Comparison of ENCODE assay signal across 9 cellular contexts in the genomic region with DNA sequence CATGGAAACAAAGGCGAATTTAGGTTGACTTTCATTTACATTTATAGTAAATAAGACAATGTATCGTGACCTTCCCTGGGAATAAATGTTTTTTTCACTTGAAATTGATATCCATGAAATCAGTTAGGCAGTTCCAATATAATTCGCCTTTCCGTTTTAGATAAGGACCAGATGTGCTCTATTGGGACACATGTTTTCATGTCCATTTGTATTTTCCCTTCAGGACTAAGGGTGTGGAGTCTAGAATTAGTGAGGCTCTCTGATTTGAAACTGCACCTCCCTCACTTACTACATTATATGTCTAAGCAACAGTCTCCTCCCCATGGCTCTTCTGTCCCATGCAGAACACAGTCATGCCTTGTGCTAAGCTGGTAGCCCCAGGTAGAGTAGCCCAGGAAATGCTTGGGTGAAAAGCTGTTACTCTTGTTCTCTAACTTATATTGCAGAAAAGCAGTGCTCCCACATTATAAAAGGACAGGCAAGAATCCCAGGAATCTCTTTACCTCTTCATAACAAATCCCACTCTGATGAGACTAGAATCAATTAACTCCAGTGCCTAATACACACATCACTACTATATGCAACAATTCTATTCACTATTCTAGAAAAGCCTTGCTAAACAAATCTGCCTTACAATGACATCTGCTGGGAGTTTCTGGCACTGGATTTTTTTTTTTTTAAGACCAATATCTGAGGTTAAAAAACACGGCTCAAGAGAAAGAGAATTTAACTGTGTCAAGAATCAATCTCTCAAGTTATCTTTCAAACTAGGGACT.
DNase-seq lines count a peak whose midpoint lies in the region; ATAC-seq, FAIRE-seq and TF ChIP-seq lines count a peak whose summit lies in the region.
"Had no signal": no experiment of that assay in that cellular context is flagged by ENCODE, and none has a peak within 500 bp of the region (broad histone marks: within the 10 kb centered on the region; RNA-seq: fewer than 3 reads in every experiment).

No MANE protein-coding gene starts in this region.

- DNase-seq in heart left ventricle: no peak
- no peak for DNase-seq in left cardiac atrium
- peak; percentile 47 for DNase-seq in SW480 (ENCODE audit: low spot score)
- no peak for DNase-seq in left ventricle myocardium superior
- DNase-seq in urothelium cell line (ENCODE audit: low spot score): peak; percentile 13
- no peak for DNase-seq in endothelial cell (ENCODE audit: low spot score)
- no peak for DNase-seq in stimulated activated naive B cell treated with anti-CD40 and anti-IgM and Interleukin-4, amounts not matched to agents 10 μg/mL and 1 μg/mL and 100 μg/mL, for 72 hours
- DNase-seq: NCI-H2029 treated with DMSO at 0.1 percent for 48 hours had no signal

- no peaks in the 10 kb centered on the region for H3K27me3 Mint-ChIP-seq in endothelial cell (ENCODE audit: unreplicated experiment)
- peaks cover 0 to 4% of the 10 kb centered on the region in 2 donors for H3K27me3 Mint-ChIP-seq in stimulated activated naive B cell treated with anti-CD40 and anti-IgM and Interleukin-4, amounts not matched to agents 10 μg/mL and 1 μg/mL and 100 μg/mL, for 72 hours

- peaks cover 3% of the 10 kb centered on the region for H3K4me1 Mint-ChIP-seq in endothelial cell (ENCODE audit: unreplicated experiment)
- no peaks in the 10 kb centered on the region for H3K4me1 Mint-ChIP-seq in stimulated activated naive B cell treated with anti-CD40 and anti-IgM and Interleukin-4, amounts not matched to agents 10 μg/mL and 1 μg/mL and 100 μg/mL, for 72 hours

- no peak overlapping the region for H3K27ac Mint-ChIP-seq in endothelial cell (ENCODE audit: unreplicated experiment)
- no peak overlapping the region for H3K27ac Mint-ChIP-seq in stimulated activated naive B cell treated with anti-CD40 and anti-IgM and Interleukin-4, amounts not matched to agents 10 μg/mL and 1 μg/mL and 100 μg/mL, for 72 hours

- peaks cover 5% of the 10 kb centered on the region for H3K9me3 Mint-ChIP-seq in endothelial cell (ENCODE audit: unreplicated experiment)
- H3K9me3 Mint-ChIP-seq in stimulated activated naive B cell treated with anti-CD40 and anti-IgM and Interleukin-4, amounts not matched to agents 10 μg/mL and 1 μg/mL and 100 μg/mL, for 72 hours: peaks cover 4 to 10% of the 10 kb centered on the region in 2 donors

- no peaks in the 10 kb centered on the region for H3K9me3 ChIP-seq in heart left ventricle

- ATAC-seq in heart left ventricle (peak in 1 of 4 donors; percentile 9), left cardiac atrium (no peak), left ventricle myocardium superior (peak; percentile 37), GM19023 (IDR thresholded peaks at IDR 0.05; ENCODE audit: unreplicated experiment) (no peak)
- ATAC-seq in stimulated activated naive B cell treated with anti-CD40 and anti-IgM and Interleukin-4, amounts not matched to agents 10 μg/mL and 1 μg/mL and 100 μg/mL, for 72 hours (replicated peaks): no peak

- peak in 9 of 12 donors; percentile 20 to 57 (median 37) for TF ChIP-seq CTCF in heart left ventricle (IDR thresholded peaks at IDR 0.05)
- no peak for TF ChIP-seq CTCF in endothelial cell (IDR thresholded peaks at IDR 0.05; ENCODE audit: unreplicated experiment)

- no peak for TF ChIP-seq POLR2A in heart left ventricle (IDR thresholded peaks at IDR 0.05)

- no peak overlapping the region for H3K4me3 Mint-ChIP-seq in endothelial cell (ENCODE audit: unreplicated experiment)
- no peak overlapping the region for H3K4me3 Mint-ChIP-seq in stimulated activated naive B cell treated with anti-CD40 and anti-IgM and Interleukin-4, amounts not matched to agents 10 μg/mL and 1 μg/mL and 100 μg/mL, for 72 hours

- H3K27me3 ChIP-seq in heart left ventricle: no peaks in the 10 kb centered on the region

- no peak overlapping the region for H3K27ac ChIP-seq in heart left ventricle

- WGBS in heart left ventricle, 4 donors: 60 to 78% (median 65%) methylated on average over 5 of the region's 5 CpGs

- H3K4me1 ChIP-seq in heart left ventricle: peaks cover 0 to 15% (median 0%) of the 10 kb centered on the region in 12 donors

- peaks cover 6% of the 10 kb centered on the region for H3K36me3 Mint-ChIP-seq in endothelial cell (ENCODE audit: low read depth, unreplicated experiment)
- H3K36me3 Mint-ChIP-seq in stimulated activated naive B cell treated with anti-CD40 and anti-IgM and Interleukin-4, amounts not matched to agents 10 μg/mL and 1 μg/mL and 100 μg/mL, for 72 hours: peaks cover 0 to 8% of the 10 kb centered on the region in 2 donors

- no peak for FAIRE-seq in urothelium cell line (lab: Jason Lieb, UNC)

- no peak overlapping the region for H3K4me3 ChIP-seq in heart left ventricle

- no peaks in the 10 kb centered on the region for H3K36me3 ChIP-seq in heart left ventricle

- intact Hi-C loops in heart left ventricle (cut with DNase I): loop anchor here in 9 of 10 donors (5.0 to 10.0 kb wide), 6 partner anchors 342 to 722 kb away; no protein-coding TSS in a partner anchor
- intact Hi-C loops in left cardiac atrium (cut with DNase I): loop anchor here in 1 of 2 donors (5.0 kb wide), 1 partner anchor 664 kb away; no protein-coding TSS in a partner anchor
- intact Hi-C loops in left ventricle myocardium superior (cut with micrococcal nuclease): loop anchor here (10.0 kb wide), 1 partner anchor 662 kb away; no protein-coding TSS in a partner anchor

Comparison
In these comparisons a context has a peak if more than half of its experiments do, and no peak if none do; other contexts are left out.
1. DNase-seq: peak in SW480 (single experiment) and urothelium cell line (single experiment); none in heart left ventricle (0 of 5), left cardiac atrium (single experiment), left ventricle myocardium superior (single experiment), endothelial cell (single experiment) and stimulated activated naive B cell treated with anti-CD40 and anti-IgM and Interleukin-4, amounts not matched to agents 10 μg/mL and 1 μg/mL and 100 μg/mL, for 72 hours (single experiment).